ENCODE assay signal across 10 cellular contexts in the genomic region with DNA sequence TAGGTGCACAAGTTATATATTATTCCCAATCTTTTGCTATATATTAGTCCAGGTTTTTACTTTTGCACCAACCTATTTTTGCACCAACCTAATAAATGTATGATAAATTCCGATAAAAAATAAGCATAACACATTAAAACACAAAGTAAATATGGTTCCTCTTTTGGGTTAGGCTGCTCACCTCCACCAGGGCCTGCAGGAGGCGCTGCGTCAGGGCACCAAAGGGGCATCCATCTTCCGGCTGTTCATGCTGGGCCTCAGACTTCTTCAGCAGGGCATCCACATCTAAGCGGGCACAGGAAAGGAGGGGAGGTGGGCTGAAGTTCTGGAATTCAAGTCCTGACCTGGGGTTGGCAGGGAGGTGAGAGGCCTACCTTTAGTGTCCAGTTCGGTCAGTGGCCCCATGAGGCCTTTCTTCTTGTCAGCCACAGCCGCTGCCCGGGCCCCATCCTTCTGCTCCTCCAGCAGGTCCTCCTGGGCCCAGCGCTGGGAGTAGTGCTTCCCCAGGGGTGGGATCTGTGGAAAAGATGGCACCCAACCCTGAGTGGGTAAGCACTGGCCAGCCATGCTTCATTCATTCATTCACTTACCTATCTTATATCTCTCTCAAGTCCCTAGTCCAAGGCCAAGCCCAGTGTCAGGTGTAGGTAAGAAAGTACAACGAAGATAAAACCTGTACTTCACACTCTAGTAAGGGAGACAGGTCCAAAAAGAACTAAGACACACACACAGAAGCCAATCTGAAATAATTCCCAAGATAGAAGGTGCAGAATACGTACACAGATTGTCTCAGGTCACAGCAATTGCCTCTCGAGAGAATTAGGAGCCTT. TPM values are rescaled to one million over a fixed set of nuclear protein-coding genes. Genes with fewer than 3 reads are reported as not detected.
A peak's percentile ranks its signal among the peaks of the same experiment; 100 is the strongest.
DNase-seq lines count a peak whose midpoint lies in the region; ATAC-seq and TF ChIP-seq lines count a peak whose summit lies in the region.
"Had no signal": no experiment of that assay in that cellular context is flagged by ENCODE, and none has a peak within 500 bp of the region (broad histone marks: within the 10 kb centered on the region; RNA-seq: fewer than 3 reads in every experiment).

No MANE protein-coding gene starts in this region.

- H3K9me3 Mint-ChIP-seq in MCF 10A (ENCODE audit: unreplicated experiment): no peaks in the 10 kb centered on the region
- H3K9me3 Mint-ChIP-seq in dendritic cell treated with granulocyte-macrophage colony-stimulating factor and Interleukin-4, amounts not matched to agents 40 ng/mL and 50 ng/mL, for 4 days: no peaks in the 10 kb centered on the region
- no peaks in the 10 kb centered on the region for H3K9me3 Mint-ChIP-seq in stimulated activated effector memory CD8-positive, alpha-beta T cell treated with anti-CD3 and anti-CD28 coated beads, Interleukin-12 subunit alpha, Interleukin-12 subunit beta, amount 100 ng/mL, for 72 hours

- H3K36me3 ChIP-seq in breast epithelium (peaks cover 7% of the 10 kb centered on the region), suprapubic skin (peaks cover 74% of the 10 kb centered on the region)

- H3K27ac Mint-ChIP-seq in MCF 10A (ENCODE audit: low read depth, unreplicated experiment): no peak overlapping the region
- H3K27ac Mint-ChIP-seq in dendritic cell treated with granulocyte-macrophage colony-stimulating factor and Interleukin-4, amounts not matched to agents 40 ng/mL and 50 ng/mL, for 4 days: peak overlapping the region; percentile 12
- peak overlapping the region; percentile 51 for H3K27ac Mint-ChIP-seq in stimulated activated effector memory CD8-positive, alpha-beta T cell treated with anti-CD3 and anti-CD28 coated beads, Interleukin-12 subunit alpha, Interleukin-12 subunit beta, amount 100 ng/mL, for 72 hours

- no peaks in the 10 kb centered on the region for H3K27me3 ChIP-seq in breast epithelium
- H3K27me3 ChIP-seq in suprapubic skin: no peaks in the 10 kb centered on the region

- peaks cover 13% of the 10 kb centered on the region for H3K4me1 Mint-ChIP-seq in MCF 10A (ENCODE audit: insufficient read depth, unreplicated experiment)
- peaks cover 37% of the 10 kb centered on the region for H3K4me1 Mint-ChIP-seq in dendritic cell treated with granulocyte-macrophage colony-stimulating factor and Interleukin-4, amounts not matched to agents 40 ng/mL and 50 ng/mL, for 4 days (ENCODE audit: low read depth)
- H3K4me1 Mint-ChIP-seq in stimulated activated effector memory CD8-positive, alpha-beta T cell treated with anti-CD3 and anti-CD28 coated beads, Interleukin-12 subunit alpha, Interleukin-12 subunit beta, amount 100 ng/mL, for 72 hours: peaks cover 54% of the 10 kb centered on the region

- no peak for TF ChIP-seq EP300 in suprapubic skin (IDR thresholded peaks at IDR 0.05)

- no peak for ATAC-seq in stimulated activated effector memory CD8-positive, alpha-beta T cell treated with anti-CD3 and anti-CD28 coated beads, Interleukin-12 subunit alpha, Interleukin-12 subunit beta, amount 100 ng/mL, for 72 hours
- no peak for ATAC-seq in esophagus mucosa

- peaks cover 60% of the 10 kb centered on the region for H3K36me3 Mint-ChIP-seq in MCF 10A (ENCODE audit: insufficient read depth, unreplicated experiment)
- peaks cover 94% of the 10 kb centered on the region for H3K36me3 Mint-ChIP-seq in dendritic cell treated with granulocyte-macrophage colony-stimulating factor and Interleukin-4, amounts not matched to agents 40 ng/mL and 50 ng/mL, for 4 days (ENCODE audit: low read depth)
- peaks cover 93% of the 10 kb centered on the region for H3K36me3 Mint-ChIP-seq in stimulated activated effector memory CD8-positive, alpha-beta T cell treated with anti-CD3 and anti-CD28 coated beads, Interleukin-12 subunit alpha, Interleukin-12 subunit beta, amount 100 ng/mL, for 72 hours

- no peaks in the 10 kb centered on the region for H3K27me3 Mint-ChIP-seq in MCF 10A (ENCODE audit: insufficient read depth, unreplicated experiment)
- no peaks in the 10 kb centered on the region for H3K27me3 Mint-ChIP-seq in dendritic cell treated with granulocyte-macrophage colony-stimulating factor and Interleukin-4, amounts not matched to agents 40 ng/mL and 50 ng/mL, for 4 days

- H3K4me1 ChIP-seq in breast epithelium (peaks cover 0 to 4% of the 10 kb centered on the region in 2 donors), suprapubic skin (peaks cover 9% of the 10 kb centered on the region)

- H3K9me3 ChIP-seq in breast epithelium (no peaks in the 10 kb centered on the region), suprapubic skin (no peaks in the 10 kb centered on the region)

- DNase-seq in MCF 10A (ENCODE audit: unreplicated experiment) (no peak), breast epithelium (ENCODE audit: low spot score in 2 of 2) (no peak), OCI-M1 (lab: John Stamatoyannopoulos, UW) (peak; percentile 82), suprapubic skin (ENCODE audit: low spot score in 2 of 2) (no peak), cerebellar nuclear complex (lab: John Stamatoyannopoulos, UW) (no peak)
- no peak for DNase-seq in stimulated activated effector memory CD8-positive, alpha-beta T cell treated with anti-CD3 and anti-CD28 coated beads, Interleukin-12 subunit alpha, Interleukin-12 subunit beta, amount 100 ng/mL, for 72 hours (ENCODE audit: low spot score in 2 of 2)
- DNase-seq: RPMI8226; stimulated activated CD4-positive, alpha-beta T cell treated with anti-CD3 and anti-CD28 coated beads, Interleukin-12 subunit alpha, Interleukin-12 subunit beta, amount 100 ng/mL, for 4 hours had no signal

- CTCF ChIA-PET in MCF 10A (lab: Yijun Ruan, JAX): interaction anchor here (0.7 kb wide), 1 partner anchor 8 kb away, joined by 4 read pairs; no protein-coding TSS in a partner anchor

- POLR2A ChIA-PET in MCF 10A (lab: Yijun Ruan, JAX): no interaction called here

- intact Hi-C loops in MCF 10A (cut with micrococcal nuclease): no loop called here
- intact Hi-C loops in breast epithelium (cut with DNase I; ENCODE audit: low total_unique reads): loop anchor here (5.0 kb wide), 1 partner anchor 1755 kb away; no protein-coding TSS in a partner anchor
- intact Hi-C loops in dendritic cell treated with granulocyte-macrophage colony-stimulating factor and Interleukin-4, amounts not matched to agents 40 ng/mL and 50 ng/mL, for 4 days (cut with micrococcal nuclease): no loop called here

- no peak overlapping the region for H3K27ac ChIP-seq in breast epithelium
- no peak overlapping the region for H3K27ac ChIP-seq in suprapubic skin

- WGBS in suprapubic skin: 92% methylated on average over 9 of the region's 12 CpGs

- peak; percentile 53 for TF ChIP-seq CTCF in MCF 10A (IDR thresholded peaks at IDR 0.05; ENCODE audit: unreplicated experiment)
- TF ChIP-seq CTCF in breast epithelium (IDR thresholded peaks at IDR 0.05): no peak
- TF ChIP-seq CTCF in suprapubic skin (IDR thresholded peaks at IDR 0.05): no peak

- no peak for TF ChIP-seq POLR2A in breast epithelium (IDR thresholded peaks at IDR 0.05)
- TF ChIP-seq POLR2A in suprapubic skin (IDR thresholded peaks at IDR 0.05): no peak

- H3K4me3 ChIP-seq in breast epithelium: no peak overlapping the region
- H3K4me3 ChIP-seq in suprapubic skin: no peak overlapping the region

- no TSS peak for BruUV-seq in MCF 10A (replicated peaks; lab: Mats Ljungman, UMichigan)

- no peak overlapping the region for H3K4me3 Mint-ChIP-seq in MCF 10A (ENCODE audit: unreplicated experiment)
- no peak overlapping the region for H3K4me3 Mint-ChIP-seq in dendritic cell treated with granulocyte-macrophage colony-stimulating factor and Interleukin-4, amounts not matched to agents 40 ng/mL and 50 ng/mL, for 4 days
- peak overlapping the region; percentile 8 for H3K4me3 Mint-ChIP-seq in stimulated activated effector memory CD8-positive, alpha-beta T cell treated with anti-CD3 and anti-CD28 coated beads, Interleukin-12 subunit alpha, Interleukin-12 subunit beta, amount 100 ng/mL, for 72 hours

RNA-seq across cellular contexts. Expression of gene TADA3, which starts 5.2 kb away (rescaled TPM):
- total RNA-seq in MCF 10A (2022): 72.0 and 77.1 TPM in 2 replicates
- 10 to 100 TPM; 66.1 to 73.4 (median 70.1) TPM for total RNA-seq in breast epithelium
- 10 to 100 TPM; 27.6 to 45.0 (median 38.8) TPM for total RNA-seq in suprapubic skin
- total RNA-seq in esophagus mucosa: 32.3 TPM

RNA-seq across cellular contexts. Expression of gene ARPC4, which starts 5.8 kb away (rescaled TPM):
- total RNA-seq in MCF 10A (2022) (122 and 132 TPM in 2 replicates), breast epithelium (100 to 1,000 TPM; 116 to 163 (median 117) TPM), suprapubic skin (100 to 1,000 TPM; 107 to 132 (median 124) TPM), esophagus mucosa (154 TPM)

RNA-seq across cellular contexts. Expression of gene CAMK1, which starts 17.3 kb away (rescaled TPM):
- total RNA-seq in MCF 10A (2022) (8.3 and 11.7 TPM in 2 replicates), breast epithelium (10 to 100 TPM; 25.2 to 58.7 (median 40.0) TPM), suprapubic skin (10 to 100 TPM in 1 of 4 donors, 1 to 10 TPM in 3; 3.3 to 13.0 (median 5.2) TPM), esophagus mucosa (2.6 TPM)

RNA-seq across cellular contexts. Expression of gene TTLL3, which starts 23.0 kb away (rescaled TPM):
- total RNA-seq in MCF 10A (2022) (14.6 and 16.6 TPM in 2 replicates), breast epithelium (10 to 100 TPM; 63.1 to 76.7 (median 72.3) TPM), suprapubic skin (100 to 1,000 TPM in 2 of 4 donors, 10 to 100 TPM in 2; 42.4 to 286 (median 83.3) TPM), esophagus mucosa (12.3 TPM)

RNA-seq across cellular contexts. Expression of gene OGG1, which starts 37.3 kb away (rescaled TPM):
- total RNA-seq in MCF 10A (2022) (15.3 and 17.7 TPM in 2 replicates), breast epithelium (10 to 100 TPM; 21.3 to 33.4 (median 23.3) TPM), suprapubic skin (10 to 100 TPM; 15.7 to 29.6 (median 25.5) TPM), esophagus mucosa (9.6 TPM)
